In the genomic region with DNA sequence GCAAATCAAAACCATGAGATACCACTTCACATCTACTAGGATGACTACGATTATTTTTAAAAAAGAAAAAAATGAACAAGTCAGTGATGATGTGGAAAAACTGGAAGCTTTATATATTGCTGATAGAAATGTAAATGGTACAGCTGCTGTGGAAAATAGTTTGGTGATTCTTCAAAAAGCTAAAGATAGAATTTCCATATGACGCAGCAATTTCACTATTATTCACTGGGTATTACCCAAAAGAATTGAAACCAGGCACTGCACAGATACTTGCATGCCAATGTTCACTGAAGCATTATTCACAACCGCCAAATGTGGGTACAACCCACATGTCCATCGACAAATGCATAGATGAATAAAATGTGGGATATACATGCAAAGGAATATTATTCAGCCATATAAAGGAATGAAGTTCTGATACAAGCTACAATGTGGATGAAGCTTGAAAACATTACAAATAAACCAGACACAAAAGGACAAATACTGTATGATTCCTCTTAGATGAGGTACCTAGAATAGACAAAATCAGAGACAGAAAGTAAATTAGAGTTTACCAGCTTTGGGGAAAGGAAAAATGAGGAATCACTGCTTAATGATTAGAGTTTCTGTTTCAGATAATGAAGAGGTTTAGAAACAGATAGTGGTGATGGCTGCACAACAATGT, we compare ENCODE assay signal across 13 cellular contexts. TPM values are rescaled to one million over a fixed set of nuclear protein-coding genes. Genes with fewer than 3 reads are reported as not detected.
DNase-seq lines count a peak whose midpoint lies in the region; ATAC-seq lines count a peak whose summit lies in the region.
"Had no signal": no experiment of that assay in that cellular context is flagged by ENCODE, and none has a peak within 500 bp of the region (broad histone marks: within the 10 kb centered on the region; RNA-seq: fewer than 3 reads in every experiment).

No MANE protein-coding gene starts in this region.

- peaks cover 24% of the 10 kb centered on the region for H3K4me1 Mint-ChIP-seq in stimulated activated naive CD8-positive, alpha-beta T cell treated with anti-CD3 and anti-CD28 coated beads, Interleukin-15, amount 100 ng/mL, for 72 hours

- H3K27ac ChIP-seq in Karpas-422 (ENCODE audit: low read length): no peak overlapping the region
- H3K27ac ChIP-seq: parathyroid adenoma had no signal

- H3K79me2 ChIP-seq in Karpas-422 (ENCODE audit: low read length): no peaks in the 10 kb centered on the region
- H3K79me2 ChIP-seq: parathyroid adenoma had no signal

- ATAC-seq in GM21737 (IDR thresholded peaks at IDR 0.05; ENCODE audit: unreplicated experiment): peak; percentile 83
- peak; percentile 90 for ATAC-seq in HG03354 (IDR thresholded peaks at IDR 0.05; ENCODE audit: poor library complexity, severe bottlenecking, unreplicated experiment)
- ATAC-seq in stimulated activated naive CD8-positive, alpha-beta T cell treated with anti-CD3 and anti-CD28 coated beads, Interleukin-15, amount 100 ng/mL, for 72 hours: peak; percentile 70

- no peaks in the 10 kb centered on the region for H3K9me3 ChIP-seq in Karpas-422 (ENCODE audit: low read length)

- peak; percentile 22 for DNase-seq in stimulated activated CD4-positive, alpha-beta T cell treated with anti-CD3 and anti-CD28 coated beads, Interleukin-15, amount 100 ng/mL, for 24 hours
- no peak for DNase-seq in stimulated activated CD4-positive, alpha-beta T cell treated with anti-CD3 and anti-CD28 coated beads, Interleukin-1b, Interleukin-23, amount 100 ng/mL, for 48 hours
- DNase-seq in stimulated activated naive CD8-positive, alpha-beta T cell treated with anti-CD3 and anti-CD28 coated beads, Interleukin-15, amount 100 ng/mL, for 72 hours: no peak
- DNase-seq in Karpas-422 (no peak), NCI-H1417 treated with DMSO at 0.1 percent for 48 hours (lab: John Stamatoyannopoulos, UW) (no peak), DMS 273 (lab: John Stamatoyannopoulos, UW; ENCODE audit: unreplicated experiment) (no peak)
- DNase-seq: AML-193, amygdala, KG1, NCI-H774 had no signal

- H3K9ac ChIP-seq in Karpas-422 (ENCODE audit: low read length): no peak overlapping the region
- H3K9ac ChIP-seq: parathyroid adenoma had no signal

- H3K27me3 Mint-ChIP-seq in stimulated activated naive CD8-positive, alpha-beta T cell treated with anti-CD3 and anti-CD28 coated beads, Interleukin-15, amount 100 ng/mL, for 72 hours: no peaks in the 10 kb centered on the region

- H3K4me3 Mint-ChIP-seq in stimulated activated naive CD8-positive, alpha-beta T cell treated with anti-CD3 and anti-CD28 coated beads, Interleukin-15, amount 100 ng/mL, for 72 hours: no peak overlapping the region

- no peak overlapping the region for H3K4me3 ChIP-seq in Karpas-422 (ENCODE audit: low read length)

- no peak overlapping the region for H3K27ac Mint-ChIP-seq in stimulated activated naive CD8-positive, alpha-beta T cell treated with anti-CD3 and anti-CD28 coated beads, Interleukin-15, amount 100 ng/mL, for 72 hours

- H3K27me3 ChIP-seq in Karpas-422 (ENCODE audit: low read length): no peaks in the 10 kb centered on the region

- H4K20me1 ChIP-seq in Karpas-422 (ENCODE audit: insufficient read depth, low read depth, low read length): no peaks in the 10 kb centered on the region

- no peaks in the 10 kb centered on the region for H3K9me3 Mint-ChIP-seq in stimulated activated naive CD8-positive, alpha-beta T cell treated with anti-CD3 and anti-CD28 coated beads, Interleukin-15, amount 100 ng/mL, for 72 hours

- H3K4me2 ChIP-seq in Karpas-422 (ENCODE audit: low read depth, low read length, poor library complexity, severe bottlenecking): no peak overlapping the region

- no peak overlapping the region for H2AFZ ChIP-seq in Karpas-422 (ENCODE audit: low read length)
- H2AFZ ChIP-seq: parathyroid adenoma had no signal

- H3K4me1 ChIP-seq in Karpas-422 (ENCODE audit: low read length): no peaks in the 10 kb centered on the region
- H3K4me1 ChIP-seq: parathyroid adenoma had no signal

- H3K9me2 ChIP-seq in Karpas-422 (replicated peaks; ENCODE audit: insufficient read depth, low read length): no peaks in the 10 kb centered on the region

- H3K36me3 ChIP-seq in Karpas-422 (ENCODE audit: insufficient read depth, low read length): peaks cover 63% of the 10 kb centered on the region; the same call in 1 of the 2 replicates

RNA-seq across cellular contexts. Expression of a gene that starts 11.1 kb away (rescaled TPM):
- 36.4 and 57.4 TPM in 2 replicates for total RNA-seq in Karpas-422 (2014; rRNA removed; shearing (Covaris generic); ENCODE audit: low replicate concordance)
